ENCODE assay signal across 8 cellular contexts in genomic region chr1:39491146-39491921, GRCh38. TPM values are rescaled to one million over a fixed set of nuclear protein-coding genes. Genes with fewer than 3 reads are reported as not detected.
A peak's percentile ranks its signal among the peaks of the same experiment; 100 is the strongest.
DNase-seq lines count a peak whose midpoint lies in the region; ATAC-seq and TF ChIP-seq lines count a peak whose summit lies in the region.

Gene BMP8A, plus strand, starts transcription at chr1:39491636. Its CDS starts 356 bp downstream, at chr1:39491992.

- intact Hi-C loops in adrenal gland (cut with DNase I), result no loop called here

- H3K4me3 ChIP-seq in LNCaP clone FGC (ENCODE audit: low read depth, low read length) (peak within 1 kb of the TSS; percentile 41), adrenal gland (peak within 1 kb of the TSS in 1 of 4 donors; percentile 61), iPS-20b (ENCODE audit: low read length) (peak within 1 kb of the TSS; percentile 59; the same call in 1 of the 2 replicates)

- 0 to 1% (median 0%) methylated on average over 9 to 112 of the region's 112 CpGs; no CpG with 5 or more reads in 1 of the 4 donors for WGBS in adrenal gland, 4 donors

- no peak for TF ChIP-seq POLR2A in adrenal gland (IDR thresholded peaks at IDR 0.05)

- no peaks in the 10 kb centered on the region for H3K9me3 ChIP-seq in adrenal gland (replicated peaks in 1 of 3)
- no peaks in the 10 kb centered on the region for H3K9me3 ChIP-seq in iPS-20b (ENCODE audit: insufficient read depth, low read depth, low read length)

- ATAC-seq in GM21515 (IDR thresholded peaks at IDR 0.05; ENCODE audit: unreplicated experiment), result peak; percentile 65

- TF ChIP-seq CTCF in LNCaP clone FGC (IDR thresholded peaks at IDR 0.05; ENCODE audit: control insufficient read depth, extremely low read depth, insufficient read depth) (no peak), adrenal gland (IDR thresholded peaks at IDR 0.05) (no peak)

- DNase-seq in DMS153 treated with DMSO at 0.1 percent for 48 hours (lab: John Stamatoyannopoulos, UW; ENCODE audit: unreplicated experiment) (peak; percentile 83), LNCaP clone FGC (ENCODE audit: low read depth) (no peak), T-helper 1 cell (peak; percentile 57 to 77 (median 63)), adrenal gland (peak in 5 of 7 donors; percentile 42 to 67 (median 62)), hippocampal formation (lab: John Stamatoyannopoulos, UW) (no peak)
- peak; percentile 35 to 53 for DNase-seq in stimulated activated CD4-positive, alpha-beta T cell treated with anti-CD3 and anti-CD28 coated beads, Interleukin-1b, Interleukin-23, amount 100 ng/mL, for 1 hour (ENCODE audit: low read depth in 2 of 2)

- H3K4me1 ChIP-seq in adrenal gland (replicated peaks in 1 of 2) (peaks cover 6 to 12% of the 10 kb centered on the region in 2 donors), iPS-20b (ENCODE audit: insufficient read depth, low read length) (no peaks in the 10 kb centered on the region)

- H3K9ac ChIP-seq in iPS-20b (ENCODE audit: low read depth, low read length), result no peak within 1 kb of the TSS

- no peaks in the 10 kb centered on the region for H3K27me3 ChIP-seq in adrenal gland
- peaks cover 67% of the 10 kb centered on the region for H3K27me3 ChIP-seq in iPS-20b (ENCODE audit: insufficient read depth, low read length)

- H3K36me3 ChIP-seq in adrenal gland (replicated peaks in 1 of 2) (peaks cover 0 to 9% of the 10 kb centered on the region in 2 donors), iPS-20b (ENCODE audit: insufficient read depth, low read depth, low read length) (peaks cover 16% of the 10 kb centered on the region)

- H3K27ac ChIP-seq in adrenal gland, result no peak within 1 kb of the TSS
- no peak within 1 kb of the TSS for H3K27ac ChIP-seq in iPS-20b (ENCODE audit: low read length)

RNA-seq across cellular contexts. Expression of gene BMP8A, which starts in this region (rescaled TPM):
- total RNA-seq in adrenal gland, result 1 to 10 TPM in 4 of 8 donors, under 1 TPM in 4; 0.18 to 1.7 (median 0.81) TPM
- polyA plus RNA-seq in adrenal gland, result under 1 TPM in 2 of 3 donors, not detected in 1; 0.09 to 0.24 TPM

Comparison
In these comparisons a context has a peak if more than half of its experiments do, and no peak if none do; other contexts are left out.
1. DNase-seq: peak in DMS153 treated with DMSO at 0.1 percent for 48 hours (single experiment), T-helper 1 cell (5 of 5), adrenal gland (5 of 7) and stimulated activated CD4-positive, alpha-beta T cell treated with anti-CD3 and anti-CD28 coated beads, Interleukin-1b, Interleukin-23, amount 100 ng/mL, for 1 hour (2 of 2); none in LNCaP clone FGC (single experiment) and hippocampal formation (0 of 2).